ENCODE assay signal across 19 cellular contexts in genomic region chr2:113164234-113164929, GRCh38. TPM values are rescaled to one million over a fixed set of nuclear protein-coding genes. Genes with fewer than 3 reads are reported as not detected.
A peak's percentile ranks its signal among the peaks of the same experiment; 100 is the strongest.
DNase-seq lines count a peak whose midpoint lies in the region; ATAC-seq and TF ChIP-seq lines count a peak whose summit lies in the region.
"Had no signal": no experiment of that assay in that cellular context is flagged by ENCODE, and none has a peak within 500 bp of the region (broad histone marks: within the 10 kb centered on the region; RNA-seq: fewer than 3 reads in every experiment).

No MANE protein-coding gene starts in this region.

- H3K27me3 ChIP-seq in foreskin keratinocyte (no peaks in the 10 kb centered on the region), gastrocnemius medialis (no peaks in the 10 kb centered on the region), right cardiac atrium (ENCODE audit: control insufficient read depth, insufficient read depth) (no peaks in the 10 kb centered on the region)
- H3K27me3 ChIP-seq: hepatocyte had no signal

- CTCF ChIA-PET in T-cell (lab: Charles Lee), result interaction anchor here (0.6 to 1.4 kb wide), 4 partner anchors 14 to 35 kb away, joined by 3 to 11 read pairs (median 4); no protein-coding TSS in a partner anchor

- no peak overlapping the region for H3K4me3 Mint-ChIP-seq in T-cell
- H3K4me3 Mint-ChIP-seq in HFFc6, result no peak overlapping the region
- H3K4me3 Mint-ChIP-seq: brain; stimulated activated memory B cell treated with anti-CD40 and anti-IgM and Interleukin-4, amounts not matched to agents 10 μg/mL and 1 μg/mL and 100 μg/mL, for 72 hours had no signal

- H3K4me1 ChIP-seq in foreskin keratinocyte (peaks cover 7% of the 10 kb centered on the region), gastrocnemius medialis (no peaks in the 10 kb centered on the region), right cardiac atrium (ENCODE audit: control insufficient read depth, insufficient read depth, low read length) (no peaks in the 10 kb centered on the region)

- in situ Hi-C loops in gastrocnemius medialis (cut with MboI; ENCODE audit: low sequenced_read_pairs in 4 of 4), result no loop called here

- POLR2A ChIA-PET in T-cell (lab: Charles Lee), result interaction anchor here in 1 of 2 donors (0.5 to 1.6 kb wide), 2 partner anchors 10 to 11 kb away, joined by 3 read pairs; partner anchors contain the start of gene PSD4

- H3K27ac ChIP-seq in foreskin keratinocyte (no peak overlapping the region), gastrocnemius medialis (no peak overlapping the region), right cardiac atrium (ENCODE audit: low read length) (no peak overlapping the region)
- H3K27ac ChIP-seq: hepatocyte, KMS-11 had no signal

- no peaks in the 10 kb centered on the region for H3K27me3 Mint-ChIP-seq in T-cell
- H3K27me3 Mint-ChIP-seq in HFFc6 (ENCODE audit: insufficient read depth), result peaks cover 5% of the 10 kb centered on the region
- H3K27me3 Mint-ChIP-seq: stimulated activated memory B cell treated with anti-CD40 and anti-IgM and Interleukin-4, amounts not matched to agents 10 μg/mL and 1 μg/mL and 100 μg/mL, for 72 hours had no signal

- H3K36me3 Mint-ChIP-seq in T-cell, result no peaks in the 10 kb centered on the region
- no peaks in the 10 kb centered on the region for H3K36me3 Mint-ChIP-seq in HFFc6 (ENCODE audit: low read depth)
- H3K36me3 Mint-ChIP-seq: brain; stimulated activated memory B cell treated with anti-CD40 and anti-IgM and Interleukin-4, amounts not matched to agents 10 μg/mL and 1 μg/mL and 100 μg/mL, for 72 hours had no signal

- H3K27ac Mint-ChIP-seq in T-cell, result peak overlapping the region; percentile 60 to 80
- no peak overlapping the region for H3K27ac Mint-ChIP-seq in HFFc6
- H3K27ac Mint-ChIP-seq: stimulated activated memory B cell treated with anti-CD40 and anti-IgM and Interleukin-4, amounts not matched to agents 10 μg/mL and 1 μg/mL and 100 μg/mL, for 72 hours had no signal

- TF ChIP-seq CTCF in foreskin keratinocyte (conservative IDR thresholded peaks at IDR 0.05) (no peak), gastrocnemius medialis (IDR thresholded peaks at IDR 0.05 in 4 of 5, conservative IDR thresholded peaks at IDR 0.05 in 1 of 5) (no peak), HFFc6 (IDR thresholded peaks at IDR 0.05) (no peak)

- H3K9me3 Mint-ChIP-seq in T-cell, result no peaks in the 10 kb centered on the region
- H3K9me3 Mint-ChIP-seq in HFFc6, result no peaks in the 10 kb centered on the region
- H3K9me3 Mint-ChIP-seq: brain; stimulated activated memory B cell treated with anti-CD40 and anti-IgM and Interleukin-4, amounts not matched to agents 10 μg/mL and 1 μg/mL and 100 μg/mL, for 72 hours had no signal

- H3K36me3 ChIP-seq in gastrocnemius medialis, result no peaks in the 10 kb centered on the region

- H3K4me1 Mint-ChIP-seq in T-cell (peaks cover 57 to 60% (median 58%) of the 10 kb centered on the region in 3 donors), HFFc6 (ENCODE audit: low read depth) (peaks cover 1% of the 10 kb centered on the region)

- 71% methylated on average over 11 of the region's 11 CpGs for WGBS in right cardiac atrium

- H3K4me3 ChIP-seq in gastrocnemius medialis, result no peak overlapping the region
- H3K4me3 ChIP-seq in right cardiac atrium (ENCODE audit: low read length), result no peak overlapping the region
- H3K4me3 ChIP-seq: hepatocyte had no signal

- no peak for TF ChIP-seq POLR2A in gastrocnemius medialis (IDR thresholded peaks at IDR 0.05)

- intact Hi-C loops in posterior vena cava (cut with DNase I), result no loop called here
- intact Hi-C loops in gastrocnemius medialis (cut with DNase I; ENCODE audit: low total_unique reads), result no loop called here
- intact Hi-C loops in right cardiac atrium (cut with DNase I), result no loop called here

- ATAC-seq in T-cell (replicated peaks in 1 of 4) (no peak), foreskin keratinocyte (peak; percentile 81), gastrocnemius medialis (no peak), right cardiac atrium (no peak)
- ATAC-seq: stimulated activated memory B cell treated with anti-CD40 and anti-IgM and Interleukin-4, amounts not matched to agents 10 μg/mL and 1 μg/mL and 100 μg/mL, for 72 hours had no signal

- H3K9me3 ChIP-seq in gastrocnemius medialis (no peaks in the 10 kb centered on the region), right cardiac atrium (ENCODE audit: control insufficient read depth, low read length) (no peaks in the 10 kb centered on the region)

- DNase-seq in NCI-H2171 treated with DMSO at 0.1 percent for 48 hours (lab: John Stamatoyannopoulos, UW) (peak; percentile 26), NCI-H2171 (lab: John Stamatoyannopoulos, UW) (no peak), T-cell (no peak), foreskin keratinocyte (peak; percentile 58 to 82), posterior vena cava (ENCODE audit: low spot score) (peak; percentile 54), gastrocnemius medialis (no peak), HFFc6 (no peak), right cardiac atrium (no peak)
- DNase-seq: activated CD4-positive, CD25-positive, alpha-beta regulatory T cell; activated naive CD4-positive, alpha-beta T cell; NCI-H1417; SIG-M5; T-helper 2 cell had no signal

RNA-seq across cellular contexts. Expression of gene PSD4, which starts 9.4 kb away (rescaled TPM):
- 100 to 1,000 TPM; 145 to 217 (median 150) TPM for total RNA-seq in T-cell
- 34.4 and 38.2 TPM in 2 replicates for total RNA-seq in foreskin keratinocyte
- 22.8 and 24.8 TPM in 2 replicates for polyA plus RNA-seq in foreskin keratinocyte
- 10 to 100 TPM in 1 of 2 donors, 1 to 10 TPM in 1; 5.8 to 10.5 TPM for total RNA-seq in posterior vena cava
- 1 to 10 TPM in 3 of 4 donors, under 1 TPM in 1; 0.32 to 1.3 (median 1.2) TPM for total RNA-seq in gastrocnemius medialis
- 1 to 10 TPM in 5 of 6 experiments, under 1 TPM in 1; 0.76 to 1.8 (median 1.1) TPM for total RNA-seq in HFFc6 (2021; fragmentation: NEBNext Ultra II Directional; extraction: Animal tissue kit (Norgen Biotek cat#: 25700))
- 1 to 10 TPM; 2.0 to 4.0 (median 3.3) TPM for total RNA-seq in right cardiac atrium
- polyA plus RNA-seq in right cardiac atrium, result 1.0 TPM

RNA-seq across cellular contexts. Expression of gene IL1RN, which starts 37.0 kb away (rescaled TPM):
- not detected for total RNA-seq in T-cell
- total RNA-seq in foreskin keratinocyte, result 20.8 and 28.9 TPM in 2 replicates
- 20.4 and 29.6 TPM in 2 replicates for polyA plus RNA-seq in foreskin keratinocyte
- total RNA-seq in posterior vena cava, result 1 to 10 TPM; 1.7 to 3.0 TPM
- under 1 TPM in 2 of 4 donors, not detected in 2; 0.51 to 0.91 TPM for total RNA-seq in gastrocnemius medialis
- not detected for total RNA-seq in HFFc6 (2021; fragmentation: NEBNext Ultra II Directional; extraction: Animal tissue kit (Norgen Biotek cat#: 25700))
- 1 to 10 TPM in 1 of 4 donors, under 1 TPM in 3; 0.45 to 1.1 (median 0.78) TPM for total RNA-seq in right cardiac atrium
- 0.54 TPM for polyA plus RNA-seq in right cardiac atrium
- total RNA-seq: A673, NCI-H460 had no signal

Comparison
In these comparisons a context has a peak if more than half of its experiments do, and no peak if none do; other contexts are left out.
1. DNase-seq: peak in NCI-H2171 treated with DMSO at 0.1 percent for 48 hours (single experiment), foreskin keratinocyte (2 of 2) and posterior vena cava (single experiment); none in NCI-H2171 (single experiment), T-cell (0 of 34), gastrocnemius medialis (0 of 2), HFFc6 (single experiment) and right cardiac atrium (0 of 3).